Comparison of ENCODE assay signal across 13 cellular contexts in the genomic region with DNA sequence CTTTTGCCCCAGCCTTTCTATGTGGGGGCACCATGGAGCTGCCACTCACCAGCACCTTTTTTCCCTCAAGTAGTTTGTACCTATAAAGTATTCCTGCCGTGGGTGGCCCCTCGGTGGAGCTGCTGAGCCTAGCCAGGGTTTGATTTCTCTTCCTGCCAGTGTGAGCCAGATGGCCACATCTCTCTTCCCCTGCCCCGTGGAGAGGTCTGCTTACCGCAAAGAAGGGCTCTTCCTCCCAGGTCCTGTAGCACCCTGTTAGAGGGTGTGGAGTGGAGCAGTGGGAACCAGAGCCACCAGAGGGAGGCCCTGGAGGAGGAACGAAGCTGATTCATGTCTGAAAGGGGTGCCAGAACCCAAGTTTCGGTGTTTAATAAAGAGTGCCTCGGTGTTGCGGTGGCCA.
DNase-seq lines count a peak whose midpoint lies in the region; ATAC-seq, FAIRE-seq and TF ChIP-seq lines count a peak whose summit lies in the region.
"Had no signal": no experiment of that assay in that cellular context is flagged by ENCODE, and none has a peak within 500 bp of the region (broad histone marks: within the 10 kb centered on the region; RNA-seq: fewer than 3 reads in every experiment).

No MANE protein-coding gene starts in this region.

- H3K4me1 ChIP-seq in astrocyte (ENCODE audit: insufficient read depth, low read length) (peaks cover 3% of the 10 kb centered on the region), right atrium auricular region (peaks cover 0 to 26% of the 10 kb centered on the region in 2 donors), sigmoid colon (peaks cover 0 to 83% (median 65%) of the 10 kb centered on the region in 4 donors)

- TF ChIP-seq EP300 in sigmoid colon (IDR thresholded peaks at IDR 0.05), result no peak

- WGBS in sigmoid colon, 2 donors, result 67 to 86% methylated on average over 8 of the region's 8 CpGs

- no peaks in the 10 kb centered on the region for H4K20me1 ChIP-seq in astrocyte (ENCODE audit: insufficient read depth, low read length)

- H3K4me2 ChIP-seq in astrocyte (ENCODE audit: low read length), result no peak overlapping the region

- intact Hi-C loops in sigmoid colon (cut with DNase I), result loop anchor here (10.0 kb wide), 1 partner anchor 539 kb away; no protein-coding TSS in a partner anchor

- H3K27me3 ChIP-seq in astrocyte (ENCODE audit: insufficient read depth, low read length), result no peaks in the 10 kb centered on the region
- H3K27me3 ChIP-seq in right atrium auricular region, result no peaks in the 10 kb centered on the region
- no peaks in the 10 kb centered on the region for H3K27me3 ChIP-seq in sigmoid colon

- no peaks in the 10 kb centered on the region for H3K27me3 Mint-ChIP-seq in HFFc6 (ENCODE audit: insufficient read depth)
- no peaks in the 10 kb centered on the region for H3K27me3 Mint-ChIP-seq in astrocyte (ENCODE audit: low read depth, unreplicated experiment)
- no peaks in the 10 kb centered on the region for H3K27me3 Mint-ChIP-seq in T-helper 17 cell
- H3K27me3 Mint-ChIP-seq: activated CD4-positive, alpha-beta T cell treated with anti-CD3 and anti-CD28 coated beads for 36 hours; activated T-helper 17 cell treated with anti-CD3 and anti-CD28 coated beads, Interleukin-2, amount 50 U/mL, for 72 hours had no signal

- H3K9me3 Mint-ChIP-seq in HFFc6 (no peaks in the 10 kb centered on the region), astrocyte (ENCODE audit: unreplicated experiment) (no peaks in the 10 kb centered on the region)
- H3K9me3 Mint-ChIP-seq: activated T-helper 17 cell treated with anti-CD3 and anti-CD28 coated beads, Interleukin-2, amount 50 U/mL, for 72 hours had no signal

- H3K27ac Mint-ChIP-seq in HFFc6 (no peak overlapping the region), astrocyte (ENCODE audit: unreplicated experiment) (peak overlapping the region; percentile 41), T-helper 17 cell (no peak overlapping the region)
- H3K27ac Mint-ChIP-seq: activated CD4-positive, alpha-beta T cell treated with anti-CD3 and anti-CD28 coated beads for 36 hours; activated T-helper 17 cell treated with anti-CD3 and anti-CD28 coated beads, Interleukin-2, amount 50 U/mL, for 72 hours had no signal

- DNase-seq in HFFc6, result no peak
- no peak for DNase-seq in astrocyte (ENCODE audit: low read depth)
- no peak for DNase-seq in right atrium auricular region (ENCODE audit: low spot score)
- no peak for DNase-seq in sigmoid colon
- DNase-seq in T-helper 17 cell, result no peak
- no peak for DNase-seq in EL
- DNase-seq in activated CD4-positive, alpha-beta T cell treated with anti-CD3 and anti-CD28 coated beads, Interleukin-2, amount 50 U/mL, for 4 hours, result no peak
- DNase-seq: activated CD4-positive, alpha-beta T cell treated with anti-CD3 and anti-CD28 coated beads for 36 hours; C1 segment of cervical spinal cord; kidney; NCI-H1436 treated with DMSO at 0.1 percent for 48 hours had no signal

- H3K27ac ChIP-seq in astrocyte (ENCODE audit: low read depth, low read length) (no peak overlapping the region), right atrium auricular region (peak overlapping the region; percentile 40 to 49), sigmoid colon (peak overlapping the region; percentile 57 to 86 (median 72))

- H3K36me3 Mint-ChIP-seq in HFFc6 (ENCODE audit: low read depth) (peaks cover 24% of the 10 kb centered on the region), astrocyte (ENCODE audit: low read depth, unreplicated experiment) (peaks cover 21% of the 10 kb centered on the region), T-helper 17 cell (ENCODE audit: low read depth) (peaks cover 3% of the 10 kb centered on the region)

- H3K4me3 ChIP-seq in astrocyte (ENCODE audit: insufficient read depth, low read depth, low read length) (no peak overlapping the region), right atrium auricular region (no peak overlapping the region), sigmoid colon (no peak overlapping the region)

- H3K9ac ChIP-seq in astrocyte (ENCODE audit: low read length), result no peak overlapping the region

- FAIRE-seq in astrocyte (lab: Jason Lieb, UNC), result no peak
- FAIRE-seq: kidney had no signal

- TF ChIP-seq CTCF in HFFc6 (IDR thresholded peaks at IDR 0.05) (0 out of 2 replicates have a peak, but pooled peaks have one; percentile 14), astrocyte (IDR thresholded peaks at IDR 0.05; ENCODE audit: insufficient read depth, low read depth, low read length) (no peak), right atrium auricular region (IDR thresholded peaks at IDR 0.05) (no peak), sigmoid colon (IDR thresholded peaks at IDR 0.05) (no peak)

- no peak for TF ChIP-seq POLR2A in sigmoid colon (IDR thresholded peaks at IDR 0.05)

- no peaks in the 10 kb centered on the region for H3K79me2 ChIP-seq in astrocyte (ENCODE audit: insufficient read depth, low read length)

- no peak overlapping the region for H3K4me3 Mint-ChIP-seq in HFFc6
- H3K4me3 Mint-ChIP-seq in astrocyte (ENCODE audit: unreplicated experiment), result no peak overlapping the region
- H3K4me3 Mint-ChIP-seq in T-helper 17 cell, result no peak overlapping the region
- H3K4me3 Mint-ChIP-seq: activated CD4-positive, alpha-beta T cell treated with anti-CD3 and anti-CD28 coated beads for 36 hours; activated T-helper 17 cell treated with anti-CD3 and anti-CD28 coated beads, Interleukin-2, amount 50 U/mL, for 72 hours had no signal

- no peaks in the 10 kb centered on the region for H3K9me3 ChIP-seq in astrocyte (ENCODE audit: insufficient read depth, low read depth, low read length)
- no peaks in the 10 kb centered on the region for H3K9me3 ChIP-seq in right atrium auricular region
- no peaks in the 10 kb centered on the region for H3K9me3 ChIP-seq in sigmoid colon
- no peaks in the 10 kb centered on the region for H3K9me3 ChIP-seq in T-helper 17 cell (ENCODE audit: control insufficient read depth, low read length, poor library complexity, severe bottlenecking)

- no peak for ATAC-seq in T-helper 17 cell
- no peak for ATAC-seq in HG02588 (IDR thresholded peaks at IDR 0.05; ENCODE audit: unreplicated experiment)
- ATAC-seq: activated CD4-positive, alpha-beta T cell treated with anti-CD3 and anti-CD28 coated beads for 36 hours; activated T-helper 17 cell treated with anti-CD3 and anti-CD28 coated beads, Interleukin-2, amount 50 U/mL, for 72 hours had no signal

- no peak overlapping the region for H2AFZ ChIP-seq in astrocyte (ENCODE audit: low read depth, low read length)

- H3K36me3 ChIP-seq in astrocyte (ENCODE audit: insufficient read depth, low read length) (peaks cover 11% of the 10 kb centered on the region), right atrium auricular region (peaks cover 56% of the 10 kb centered on the region), sigmoid colon (peaks cover 12 to 39% (median 20%) of the 10 kb centered on the region in 4 donors)

- H3K4me1 Mint-ChIP-seq in HFFc6 (ENCODE audit: low read depth), result peaks cover 12% of the 10 kb centered on the region
- peaks cover 12% of the 10 kb centered on the region for H3K4me1 Mint-ChIP-seq in astrocyte (ENCODE audit: low read depth, unreplicated experiment)
- peaks cover 2% of the 10 kb centered on the region for H3K4me1 Mint-ChIP-seq in T-helper 17 cell
- H3K4me1 Mint-ChIP-seq: activated CD4-positive, alpha-beta T cell treated with anti-CD3 and anti-CD28 coated beads for 36 hours; activated T-helper 17 cell treated with anti-CD3 and anti-CD28 coated beads, Interleukin-2, amount 50 U/mL, for 72 hours had no signal
